Comparison of ENCODE assay signal across 13 cellular contexts in genomic region chr5:133992429-133993151, GRCh38. TPM values are rescaled to one million over a fixed set of nuclear protein-coding genes. Genes with fewer than 3 reads are reported as not detected.
DNase-seq lines count a peak whose midpoint lies in the region; ATAC-seq and TF ChIP-seq lines count a peak whose summit lies in the region.
"Had no signal": no experiment of that assay in that cellular context is flagged by ENCODE, and none has a peak within 500 bp of the region (broad histone marks: within the 10 kb centered on the region; RNA-seq: fewer than 3 reads in every experiment).

No MANE protein-coding gene starts in this region.

- H3K36me3 ChIP-seq in RWPE2 (ENCODE audit: low read depth) (peaks cover 56% of the 10 kb centered on the region), testis (ENCODE audit: low read depth, missing control alignments) (no peaks in the 10 kb centered on the region)

- H3K4me1 ChIP-seq in RWPE2 (ENCODE audit: insufficient read depth, poor library complexity, severe bottlenecking) = peaks cover 23% of the 10 kb centered on the region
- peaks cover 48% of the 10 kb centered on the region for H3K4me1 ChIP-seq in testis

- intact Hi-C loops in left ventricle myocardium superior (cut with micrococcal nuclease) (no loop called here), testis (cut with DNase I; ENCODE audit: low total_unique reads) (no loop called here)

- no peak for TF ChIP-seq POLR2A in testis (IDR thresholded peaks at IDR 0.05)

- ATAC-seq in RWPE2 (ENCODE audit: low read depth) = no peak
- ATAC-seq in left ventricle myocardium superior = peak; percentile 75
- ATAC-seq: body of pancreas, esophagus mucosa had no signal

- 67 to 72% methylated on average over 8 of the region's 8 CpGs for WGBS in testis, 2 donors

- H3K27ac ChIP-seq in RWPE2 (ENCODE audit: poor library complexity, severe bottlenecking) = peak overlapping the region; percentile 9
- H3K27ac ChIP-seq in testis = no peak overlapping the region

- TF ChIP-seq CTCF in RWPE2 (IDR thresholded peaks at IDR 0.05; ENCODE audit: poor library complexity, severe bottlenecking) (no peak), testis (IDR thresholded peaks at IDR 0.05) (no peak)

- no peak overlapping the region for H3K4me3 ChIP-seq in RWPE2 (ENCODE audit: severe bottlenecking)
- no peak overlapping the region for H3K4me3 ChIP-seq in testis
- H3K4me3 ChIP-seq: body of pancreas had no signal

- no peaks in the 10 kb centered on the region for H3K9me3 ChIP-seq in RWPE2 (ENCODE audit: severe bottlenecking)
- H3K9me3 ChIP-seq in testis = no peaks in the 10 kb centered on the region
- H3K9me3 ChIP-seq: body of pancreas had no signal

- H3K27me3 ChIP-seq in RWPE2 (ENCODE audit: insufficient read depth, poor library complexity, severe bottlenecking) (no peaks in the 10 kb centered on the region), testis (no peaks in the 10 kb centered on the region)
- H3K27me3 ChIP-seq: body of pancreas had no signal

- DNase-seq in NCI-H510A treated with DMSO at 0.1 percent for 48 hours (lab: John Stamatoyannopoulos, UW) = peak; percentile 8
- DNase-seq in NCI-H510A (lab: John Stamatoyannopoulos, UW) = no peak
- DNase-seq in RWPE2 (ENCODE audit: low spot score) = peak; percentile 38
- DNase-seq in left ventricle myocardium superior = peak; percentile 73
- DNase-seq in testis = peak; percentile 57
- no peak for DNase-seq in pons (ENCODE audit: low spot score)
- no peak for DNase-seq in ureter (ENCODE audit: low spot score)
- DNase-seq in LoVo (ENCODE audit: low spot score) = no peak
- DNase-seq: activated T-cell treated with anti-CD3 and anti-CD28 coated beads, Interleukin-2, amount 50 U/mL, for 48 hours; NCI-H187; stimulated activated CD4-positive, alpha-beta T cell treated with anti-CD3 and anti-CD28 coated beads, Interleukin-4, amount 100 ng/mL, for 4 hours had no signal

RNA-seq across cellular contexts. Expression of gene VDAC1, which starts 12.2 kb away (rescaled TPM):
- total RNA-seq in left ventricle myocardium superior = 515 TPM
- 100 to 1,000 TPM; 127 to 151 TPM for total RNA-seq in testis
- 88.4 TPM for polyA plus RNA-seq in testis (ENCODE audit: insufficient read depth, low read depth, low replicate concordance)
- 167 TPM for total RNA-seq in ureter

RNA-seq across cellular contexts. Expression of gene C5orf15, which starts 24.2 kb away (rescaled TPM):
- total RNA-seq in left ventricle myocardium superior = 32.9 TPM
- 10 to 100 TPM; 44.8 to 65.1 TPM for total RNA-seq in testis
- 62.9 TPM for polyA plus RNA-seq in testis (ENCODE audit: insufficient read depth, low read depth, low replicate concordance)
- total RNA-seq in ureter = 28.0 TPM

Comparison
In these comparisons a context has a peak if more than half of its experiments do, and no peak if none do; other contexts are left out.
1. DNase-seq: peak in NCI-H510A treated with DMSO at 0.1 percent for 48 hours (single experiment), RWPE2 (single experiment), left ventricle myocardium superior (single experiment) and testis (single experiment); none in NCI-H510A (single experiment), pons (single experiment), ureter (single experiment) and LoVo (single experiment).